28 cellular contexts compared by ENCODE assay signal in genomic region chr3:190984502-190985244, GRCh38.
"Had no signal": no experiment of that assay in that cellular context is flagged by ENCODE, and none has a peak within 500 bp of the region (broad histone marks: within the 10 kb centered on the region; RNA-seq: fewer than 3 reads in every experiment).

No MANE protein-coding gene starts in this region.

- H3K27me3 ChIP-seq: esophagus squamous epithelium, heart right ventricle, left lung, neutrophil, suprapubic skin, transverse colon, upper lobe of right lung, uterus had no signal

- H2AFZ ChIP-seq: parathyroid adenoma had no signal

- H3K36me3 ChIP-seq: esophagus squamous epithelium, heart right ventricle, left lung, neutrophil, suprapubic skin, transverse colon, upper lobe of right lung, uterus had no signal

- H3K4me3 ChIP-seq: esophagus squamous epithelium, heart right ventricle, left lung, mucosa of descending colon, smooth muscle cell, suprapubic skin, transverse colon, upper lobe of right lung, uterus had no signal

- FAIRE-seq: endometrium, islet of Langerhans had no signal

- H3K9ac ChIP-seq: parathyroid adenoma had no signal

- H3K9me3 ChIP-seq: mucosa of descending colon, neutrophil, upper lobe of right lung had no signal

- DNase-seq: effector memory CD8-positive, alpha-beta T cell; esophagus squamous epithelium; foreskin melanocyte; glutamatergic neuron; heart right ventricle; hippocampal formation; left cardiac atrium; left lung; mesenchymal stem cell; mucosa of descending colon; naive B cell; stimulated activated CD4-positive, alpha-beta T cell treated with anti-CD3 and anti-CD28 coated beads, Interleukin-12 subunit alpha, Interleukin-12 subunit beta, amount 100 ng/mL, for 4 hours; stimulated activated CD4-positive, alpha-beta T cell treated with anti-CD3 and anti-CD28 coated beads, Interleukin-1b, Interleukin-23, amount 100 ng/mL, for 48 hours; stimulated activated CD4-positive, alpha-beta T cell treated with anti-CD3 and anti-CD28 coated beads, Interleukin-4, amount 100 ng/mL, for 1 hour; stimulated activated CD8-positive, alpha-beta memory T cell treated with anti-CD3 and anti-CD28 coated beads, Interleukin-4, amount 100 ng/mL, for 48 hours; stimulated activated naive CD4-positive, alpha-beta T cell; stimulated activated naive CD8-positive, alpha-beta T cell treated with anti-CD3 and anti-CD28 coated beads, Interleukin-15, amount 100 ng/mL, for 72 hours; transverse colon; upper lobe of right lung; uterus had no signal

- H3K4me2 ChIP-seq: smooth muscle cell had no signal

- H3K79me2 ChIP-seq: parathyroid adenoma had no signal

- ATAC-seq: effector memory CD8-positive, alpha-beta T cell; heart right ventricle; left cardiac atrium; left lung; mucosa of descending colon; natural killer cell treated with Interleukin-12 subunit alpha and Interleukin-12 subunit beta and Interleukin-15 and Interleukin-18, amount 100 ng/mL, for 72 hours; sciatic nerve; stimulated activated naive CD8-positive, alpha-beta T cell treated with anti-CD3 and anti-CD28 coated beads, Interleukin-15, amount 100 ng/mL, for 72 hours; upper lobe of right lung had no signal

- H3K27ac ChIP-seq: esophagus squamous epithelium, heart right ventricle, left lung, neutrophil, parathyroid adenoma, suprapubic skin, transverse colon, upper lobe of right lung, uterus had no signal

- H3K4me1 ChIP-seq: esophagus squamous epithelium, heart right ventricle, left lung, parathyroid adenoma, suprapubic skin, transverse colon, upper lobe of right lung, uterus had no signal
